ENCODE assay signal across 1 cellular context in the genomic region with DNA sequence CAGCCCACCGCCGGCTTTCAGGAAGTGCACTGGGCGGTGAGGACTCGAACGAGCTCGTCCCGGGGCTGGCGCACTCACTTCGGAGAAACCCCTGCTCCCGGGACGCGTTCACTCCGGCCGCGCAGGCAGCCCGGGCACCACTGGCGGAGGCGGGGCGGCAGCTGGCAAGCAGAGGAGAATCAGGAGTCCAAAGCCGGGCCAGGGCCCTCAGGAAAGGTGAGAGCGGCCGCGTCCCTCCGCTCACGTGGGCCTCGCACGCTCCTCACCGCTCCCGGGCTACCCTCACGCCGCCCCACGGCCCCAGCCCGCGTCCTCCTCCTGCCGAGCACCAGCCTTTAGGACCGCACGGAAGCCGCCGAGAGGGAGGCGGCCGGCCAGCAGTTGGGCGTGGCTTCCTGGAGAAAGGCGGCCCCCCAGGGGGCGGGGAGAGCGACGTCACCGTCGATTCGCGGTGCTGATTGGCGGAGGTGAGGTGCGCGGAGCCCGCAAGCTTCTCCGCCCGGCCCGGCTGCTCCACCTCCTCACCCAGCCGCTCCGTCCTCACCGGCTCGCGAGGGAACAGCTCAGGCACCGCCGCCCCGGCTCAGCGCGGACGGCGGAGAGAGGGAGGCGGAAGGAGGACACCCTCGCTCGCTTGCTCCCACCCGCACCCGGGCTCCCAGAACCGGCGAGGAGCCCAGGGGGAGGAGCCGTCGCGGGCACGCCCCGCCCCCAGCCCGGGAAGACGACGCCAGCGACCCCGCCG.
TF ChIP-seq lines count a peak whose summit lies in the region.

A gene (plus strand): TSS at position 516 of the 745 bp plus-strand sequence. CDS start 400 bp downstream, outside the sequence.

TF ChIP-seq in HepG2, 621 proteins besides CTCF, POLR2A, EP300 and RAD21 (continued from another document and continues in another):
- peak; percentile 90 for TF ChIP-seq ZMAT3 (CRISPR knock-in tag; conservative IDR thresholded peaks at IDR 0.05)
- TF ChIP-seq, protein P1, sequence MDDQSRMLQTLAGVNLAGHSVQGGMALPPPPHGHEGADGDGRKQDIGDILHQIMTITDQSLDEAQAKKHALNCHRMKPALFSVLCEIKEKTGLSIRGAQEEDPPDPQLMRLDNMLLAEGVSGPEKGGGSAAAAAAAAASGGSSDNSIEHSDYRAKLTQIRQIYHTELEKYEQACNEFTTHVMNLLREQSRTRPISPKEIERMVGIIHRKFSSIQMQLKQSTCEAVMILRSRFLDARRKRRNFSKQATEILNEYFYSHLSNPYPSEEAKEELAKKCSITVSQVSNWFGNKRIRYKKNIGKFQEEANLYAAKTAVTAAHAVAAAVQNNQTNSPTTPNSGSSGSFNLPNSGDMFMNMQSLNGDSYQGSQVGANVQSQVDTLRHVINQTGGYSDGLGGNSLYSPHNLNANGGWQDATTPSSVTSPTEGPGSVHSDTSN (CRISPR knock-in tag; IDR thresholded peaks at IDR 0.05; ENCODE audit: borderline replicate concordance): no peak
- TF ChIP-seq, protein P2, sequence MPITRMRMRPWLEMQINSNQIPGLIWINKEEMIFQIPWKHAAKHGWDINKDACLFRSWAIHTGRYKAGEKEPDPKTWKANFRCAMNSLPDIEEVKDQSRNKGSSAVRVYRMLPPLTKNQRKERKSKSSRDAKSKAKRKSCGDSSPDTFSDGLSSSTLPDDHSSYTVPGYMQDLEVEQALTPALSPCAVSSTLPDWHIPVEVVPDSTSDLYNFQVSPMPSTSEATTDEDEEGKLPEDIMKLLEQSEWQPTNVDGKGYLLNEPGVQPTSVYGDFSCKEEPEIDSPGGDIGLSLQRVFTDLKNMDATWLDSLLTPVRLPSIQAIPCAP (CRISPR knock-in tag; IDR thresholded peaks at IDR 0.05; ENCODE audit: low read depth): peak; percentile 40; the same call in 1 of the 2 replicates
- peak; percentile 89; the same call in 1 of the 2 replicates for TF ChIP-seq ZNF747 (CRISPR knock-in tag; IDR thresholded peaks at IDR 0.05; ENCODE audit: borderline replicate concordance)
- TF ChIP-seq ZNF468 (CRISPR knock-in tag; IDR thresholded peaks at IDR 0.05): peak; percentile 78; the same call in 1 of the 2 replicates
- TF ChIP-seq, protein P3, sequence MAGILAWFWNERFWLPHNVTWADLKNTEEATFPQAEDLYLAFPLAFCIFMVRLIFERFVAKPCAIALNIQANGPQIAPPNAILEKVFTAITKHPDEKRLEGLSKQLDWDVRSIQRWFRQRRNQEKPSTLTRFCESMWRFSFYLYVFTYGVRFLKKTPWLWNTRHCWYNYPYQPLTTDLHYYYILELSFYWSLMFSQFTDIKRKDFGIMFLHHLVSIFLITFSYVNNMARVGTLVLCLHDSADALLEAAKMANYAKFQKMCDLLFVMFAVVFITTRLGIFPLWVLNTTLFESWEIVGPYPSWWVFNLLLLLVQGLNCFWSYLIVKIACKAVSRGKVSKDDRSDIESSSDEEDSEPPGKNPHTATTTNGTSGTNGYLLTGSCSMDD (CRISPR knock-in tag; IDR thresholded peaks at IDR 0.05): no peak
- TF ChIP-seq SAFB2 (CRISPR knock-in tag; IDR thresholded peaks at IDR 0.05; ENCODE audit: borderline replicate concordance, low read depth): peak; percentile 93
- TF ChIP-seq TMF1 (CRISPR knock-in tag; IDR thresholded peaks at IDR 0.05; ENCODE audit: low read depth): peak; percentile 86; the same call in 1 of the 2 replicates
- TF ChIP-seq PCBP2 (optimal IDR thresholded peaks at IDR 0.05; ENCODE audit: low read depth, low read length, poor library complexity, severe bottlenecking): no peak
- TF ChIP-seq, protein P4, sequence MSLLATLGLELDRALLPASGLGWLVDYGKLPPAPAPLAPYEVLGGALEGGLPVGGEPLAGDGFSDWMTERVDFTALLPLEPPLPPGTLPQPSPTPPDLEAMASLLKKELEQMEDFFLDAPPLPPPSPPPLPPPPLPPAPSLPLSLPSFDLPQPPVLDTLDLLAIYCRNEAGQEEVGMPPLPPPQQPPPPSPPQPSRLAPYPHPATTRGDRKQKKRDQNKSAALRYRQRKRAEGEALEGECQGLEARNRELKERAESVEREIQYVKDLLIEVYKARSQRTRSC (CRISPR knock-in tag; IDR thresholded peaks at IDR 0.05; ENCODE audit: low read depth): no peak; the same call in 1 of the 2 replicates
- TF ChIP-seq JUN (CRISPR knock-in tag; IDR thresholded peaks at IDR 0.05): peak; percentile 83
- TF ChIP-seq ZNF569 (CRISPR knock-in tag; IDR thresholded peaks at IDR 0.05; ENCODE audit: borderline replicate concordance): no peak
- TF ChIP-seq POLR2AphosphoS2 (IDR thresholded peaks at IDR 0.05; ENCODE audit: low read depth, low read length): 0 out of 2 replicates have a peak, but pooled peaks have one; percentile 49
- no peak for TF ChIP-seq MAFK (conservative IDR thresholded peaks at IDR 0.05 in 1 of 2, IDR thresholded peaks at IDR 0.05 in 1 of 2; ENCODE audit: low read length in 2 of 2)
- no peak for TF ChIP-seq JUNB (CRISPR knock-in tag; IDR thresholded peaks at IDR 0.05; ENCODE audit: borderline replicate concordance)
- TF ChIP-seq, protein P5, sequence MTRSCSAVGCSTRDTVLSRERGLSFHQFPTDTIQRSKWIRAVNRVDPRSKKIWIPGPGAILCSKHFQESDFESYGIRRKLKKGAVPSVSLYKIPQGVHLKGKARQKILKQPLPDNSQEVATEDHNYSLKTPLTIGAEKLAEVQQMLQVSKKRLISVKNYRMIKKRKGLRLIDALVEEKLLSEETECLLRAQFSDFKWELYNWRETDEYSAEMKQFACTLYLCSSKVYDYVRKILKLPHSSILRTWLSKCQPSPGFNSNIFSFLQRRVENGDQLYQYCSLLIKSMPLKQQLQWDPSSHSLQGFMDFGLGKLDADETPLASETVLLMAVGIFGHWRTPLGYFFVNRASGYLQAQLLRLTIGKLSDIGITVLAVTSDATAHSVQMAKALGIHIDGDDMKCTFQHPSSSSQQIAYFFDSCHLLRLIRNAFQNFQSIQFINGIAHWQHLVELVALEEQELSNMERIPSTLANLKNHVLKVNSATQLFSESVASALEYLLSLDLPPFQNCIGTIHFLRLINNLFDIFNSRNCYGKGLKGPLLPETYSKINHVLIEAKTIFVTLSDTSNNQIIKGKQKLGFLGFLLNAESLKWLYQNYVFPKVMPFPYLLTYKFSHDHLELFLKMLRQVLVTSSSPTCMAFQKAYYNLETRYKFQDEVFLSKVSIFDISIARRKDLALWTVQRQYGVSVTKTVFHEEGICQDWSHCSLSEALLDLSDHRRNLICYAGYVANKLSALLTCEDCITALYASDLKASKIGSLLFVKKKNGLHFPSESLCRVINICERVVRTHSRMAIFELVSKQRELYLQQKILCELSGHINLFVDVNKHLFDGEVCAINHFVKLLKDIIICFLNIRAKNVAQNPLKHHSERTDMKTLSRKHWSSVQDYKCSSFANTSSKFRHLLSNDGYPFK (CRISPR knock-in tag; IDR thresholded peaks at IDR 0.05; ENCODE audit: borderline replicate concordance): peak; percentile 85
- peak; percentile 51; the same call in 1 of the 2 replicates for TF ChIP-seq ZNF460 (CRISPR knock-in tag; IDR thresholded peaks at IDR 0.05; ENCODE audit: borderline replicate concordance)
- peak; percentile 94 for TF ChIP-seq XRCC5 (optimal IDR thresholded peaks at IDR 0.05; ENCODE audit: low read length)
- peak; percentile 95 for TF ChIP-seq ZNF670 (CRISPR knock-in tag; IDR thresholded peaks at IDR 0.05; ENCODE audit: borderline replicate concordance)
- no peak for TF ChIP-seq ZSCAN30 (CRISPR knock-in tag; IDR thresholded peaks at IDR 0.05)
- TF ChIP-seq GTF2F1 (IDR thresholded peaks at IDR 0.05; ENCODE audit: low read length): no peak
- 0 out of 2 replicates have a peak, but pooled peaks have one; percentile 27 for TF ChIP-seq BRCA1 (CRISPR knock-in tag; IDR thresholded peaks at IDR 0.05)
- TF ChIP-seq FOXO1 (CRISPR knock-in tag; IDR thresholded peaks at IDR 0.05): peak; percentile 77
- TF ChIP-seq ZNF589 (CRISPR knock-in tag; conservative IDR thresholded peaks at IDR 0.05): peak; percentile 95
- TF ChIP-seq TCF7L2 (IDR thresholded peaks at IDR 0.05; ENCODE audit: low read depth, low read length): no peak
- TF ChIP-seq, protein P6, sequence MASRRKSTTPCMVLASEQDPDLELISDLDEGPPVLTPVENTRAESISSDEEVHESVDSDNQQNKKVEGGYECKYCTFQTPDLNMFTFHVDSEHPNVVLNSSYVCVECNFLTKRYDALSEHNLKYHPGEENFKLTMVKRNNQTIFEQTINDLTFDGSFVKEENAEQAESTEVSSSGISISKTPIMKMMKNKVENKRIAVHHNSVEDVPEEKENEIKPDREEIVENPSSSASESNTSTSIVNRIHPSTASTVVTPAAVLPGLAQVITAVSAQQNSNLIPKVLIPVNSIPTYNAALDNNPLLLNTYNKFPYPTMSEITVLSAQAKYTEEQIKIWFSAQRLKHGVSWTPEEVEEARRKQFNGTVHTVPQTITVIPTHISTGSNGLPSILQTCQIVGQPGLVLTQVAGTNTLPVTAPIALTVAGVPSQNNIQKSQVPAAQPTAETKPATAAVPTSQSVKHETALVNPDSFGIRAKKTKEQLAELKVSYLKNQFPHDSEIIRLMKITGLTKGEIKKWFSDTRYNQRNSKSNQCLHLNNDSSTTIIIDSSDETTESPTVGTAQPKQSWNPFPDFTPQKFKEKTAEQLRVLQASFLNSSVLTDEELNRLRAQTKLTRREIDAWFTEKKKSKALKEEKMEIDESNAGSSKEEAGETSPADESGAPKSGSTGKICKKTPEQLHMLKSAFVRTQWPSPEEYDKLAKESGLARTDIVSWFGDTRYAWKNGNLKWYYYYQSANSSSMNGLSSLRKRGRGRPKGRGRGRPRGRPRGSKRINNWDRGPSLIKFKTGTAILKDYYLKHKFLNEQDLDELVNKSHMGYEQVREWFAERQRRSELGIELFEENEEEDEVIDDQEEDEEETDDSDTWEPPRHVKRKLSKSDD (CRISPR knock-in tag; IDR thresholded peaks at IDR 0.05; ENCODE audit: low read depth): peak; percentile 87; the same call in 1 of the 2 replicates
- no peak for TF ChIP-seq ZKSCAN5 (CRISPR knock-in tag; IDR thresholded peaks at IDR 0.05)
- 0 out of 2 replicates have a peak, but pooled peaks have one; percentile 42 for TF ChIP-seq ZZZ3 (CRISPR knock-in tag; IDR thresholded peaks at IDR 0.05; ENCODE audit: borderline replicate concordance)
- no peak for TF ChIP-seq MBNL3 (CRISPR knock-in tag; conservative IDR thresholded peaks at IDR 0.05)
- TF ChIP-seq NFYC (CRISPR knock-in tag; IDR thresholded peaks at IDR 0.05): peak; percentile 80
- peak; percentile 89; the same call in 1 of the 2 replicates for TF ChIP-seq ZNF253 (CRISPR knock-in tag; IDR thresholded peaks at IDR 0.05; ENCODE audit: borderline replicate concordance)
- peak; percentile 98 for TF ChIP-seq CCDC6 (CRISPR knock-in tag; IDR thresholded peaks at IDR 0.05)
- no peak for TF ChIP-seq CHD4 (IDR thresholded peaks at IDR 0.05; ENCODE audit: borderline replicate concordance, low read length)
- TF ChIP-seq ZNF720 (CRISPR knock-in tag; IDR thresholded peaks at IDR 0.05): no peak
- no peak for TF ChIP-seq TCF12 (IDR thresholded peaks at IDR 0.05)
- peak; percentile 78; the same call in 1 of the 2 replicates for TF ChIP-seq TCF12 (CRISPR knock-in tag; IDR thresholded peaks at IDR 0.05)
- TF ChIP-seq, protein P7, sequence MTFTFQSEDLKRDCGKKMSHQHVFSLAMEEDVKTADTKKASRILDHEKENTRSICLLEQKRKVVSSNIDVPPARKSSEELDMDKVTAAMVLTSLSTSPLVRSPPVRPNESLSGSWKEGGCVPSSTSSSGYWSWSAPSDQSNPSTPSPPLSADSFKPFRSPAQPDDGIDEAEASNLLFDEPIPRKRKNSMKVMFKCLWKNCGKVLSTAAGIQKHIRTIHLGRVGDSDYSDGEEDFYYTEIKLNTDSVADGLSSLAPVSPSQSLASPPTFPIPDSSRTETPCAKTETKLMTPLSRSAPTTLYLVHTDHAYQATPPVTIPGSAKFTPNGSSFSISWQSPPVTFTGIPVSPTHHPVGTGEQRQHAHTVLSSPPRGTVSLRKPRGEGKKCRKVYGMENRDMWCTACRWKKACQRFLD (CRISPR knock-in tag; IDR thresholded peaks at IDR 0.05; ENCODE audit: borderline replicate concordance): peak; percentile 90; the same call in 1 of the 2 replicates
- no peak for TF ChIP-seq HOXA9 (CRISPR knock-in tag; IDR thresholded peaks at IDR 0.05; ENCODE audit: borderline replicate concordance)
- TF ChIP-seq, protein P8, sequence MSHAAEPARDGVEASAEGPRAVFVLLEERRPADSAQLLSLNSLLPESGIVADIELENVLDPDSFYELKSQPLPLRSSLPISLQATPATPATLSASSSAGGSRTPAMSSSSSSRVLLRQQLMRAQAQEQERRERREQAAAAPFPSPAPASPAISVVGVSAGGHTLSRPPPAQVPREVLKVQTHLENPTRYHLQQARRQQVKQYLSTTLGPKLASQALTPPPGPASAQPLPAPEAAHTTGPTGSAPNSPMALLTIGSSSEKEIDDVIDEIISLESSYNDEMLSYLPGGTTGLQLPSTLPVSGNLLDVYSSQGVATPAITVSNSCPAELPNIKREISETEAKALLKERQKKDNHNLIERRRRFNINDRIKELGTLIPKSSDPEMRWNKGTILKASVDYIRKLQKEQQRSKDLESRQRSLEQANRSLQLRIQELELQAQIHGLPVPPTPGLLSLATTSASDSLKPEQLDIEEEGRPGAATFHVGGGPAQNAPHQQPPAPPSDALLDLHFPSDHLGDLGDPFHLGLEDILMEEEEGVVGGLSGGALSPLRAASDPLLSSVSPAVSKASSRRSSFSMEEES (CRISPR knock-in tag; IDR thresholded peaks at IDR 0.05): peak; percentile 81
- TF ChIP-seq, protein P9, sequence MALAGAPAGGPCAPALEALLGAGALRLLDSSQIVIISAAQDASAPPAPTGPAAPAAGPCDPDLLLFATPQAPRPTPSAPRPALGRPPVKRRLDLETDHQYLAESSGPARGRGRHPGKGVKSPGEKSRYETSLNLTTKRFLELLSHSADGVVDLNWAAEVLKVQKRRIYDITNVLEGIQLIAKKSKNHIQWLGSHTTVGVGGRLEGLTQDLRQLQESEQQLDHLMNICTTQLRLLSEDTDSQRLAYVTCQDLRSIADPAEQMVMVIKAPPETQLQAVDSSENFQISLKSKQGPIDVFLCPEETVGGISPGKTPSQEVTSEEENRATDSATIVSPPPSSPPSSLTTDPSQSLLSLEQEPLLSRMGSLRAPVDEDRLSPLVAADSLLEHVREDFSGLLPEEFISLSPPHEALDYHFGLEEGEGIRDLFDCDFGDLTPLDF (CRISPR knock-in tag; IDR thresholded peaks at IDR 0.05): 0 out of 2 replicates have a peak, but pooled peaks have one; percentile 51
- TF ChIP-seq, protein P10, sequence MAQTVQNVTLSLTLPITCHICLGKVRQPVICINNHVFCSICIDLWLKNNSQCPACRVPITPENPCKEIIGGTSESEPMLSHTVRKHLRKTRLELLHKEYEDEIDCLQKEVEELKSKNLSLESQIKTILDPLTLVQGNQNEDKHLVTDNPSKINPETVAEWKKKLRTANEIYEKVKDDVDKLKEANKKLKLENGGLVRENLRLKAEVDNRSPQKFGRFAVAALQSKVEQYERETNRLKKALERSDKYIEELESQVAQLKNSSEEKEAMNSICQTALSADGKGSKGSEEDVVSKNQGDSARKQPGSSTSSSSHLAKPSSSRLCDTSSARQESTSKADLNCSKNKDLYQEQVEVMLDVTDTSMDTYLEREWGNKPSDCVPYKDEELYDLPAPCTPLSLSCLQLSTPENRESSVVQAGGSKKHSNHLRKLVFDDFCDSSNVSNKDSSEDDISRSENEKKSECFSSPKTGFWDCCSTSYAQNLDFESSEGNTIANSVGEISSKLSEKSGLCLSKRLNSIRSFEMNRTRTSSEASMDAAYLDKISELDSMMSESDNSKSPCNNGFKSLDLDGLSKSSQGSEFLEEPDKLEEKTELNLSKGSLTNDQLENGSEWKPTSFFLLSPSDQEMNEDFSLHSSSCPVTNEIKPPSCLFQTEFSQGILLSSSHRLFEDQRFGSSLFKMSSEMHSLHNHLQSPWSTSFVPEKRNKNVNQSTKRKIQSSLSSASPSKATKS (CRISPR knock-in tag; IDR thresholded peaks at IDR 0.05): 0 out of 2 replicates have a peak, but pooled peaks have one; percentile 81
- TF ChIP-seq KAT2B (IDR thresholded peaks at IDR 0.05; ENCODE audit: borderline replicate concordance, low read depth, low read length): no peak
- TF ChIP-seq REPIN1 (CRISPR knock-in tag; IDR thresholded peaks at IDR 0.05; ENCODE audit: borderline replicate concordance, low read depth): peak; percentile 89; the same call in 1 of the 2 replicates
- TF ChIP-seq TAF1 (CRISPR knock-in tag; IDR thresholded peaks at IDR 0.05): peak; percentile 100
- no peak for TF ChIP-seq ZNF629 (CRISPR knock-in tag; conservative IDR thresholded peaks at IDR 0.05)
